In genomic region chr4:121108557-121108956, GRCh38 we compare ENCODE assay signal across 1 cellular context.
TF ChIP-seq lines count a peak whose summit lies in the region.

No MANE protein-coding gene starts in this region.

TF ChIP-seq in H1, 55 proteins besides CTCF, POLR2A, EP300 and RAD21 (continued from another document):
- no peak for TF ChIP-seq CEBPB (IDR thresholded peaks at IDR 0.05; ENCODE audit: low read depth, low read length)
- no peak for TF ChIP-seq POU5F1 (IDR thresholded peaks at IDR 0.05; ENCODE audit: low read depth, low read length)
- TF ChIP-seq CBX8 (IDR thresholded peaks at IDR 0.05; ENCODE audit: borderline replicate concordance, low read depth, low read length): no peak
- no peak for TF ChIP-seq TEAD4 (IDR thresholded peaks at IDR 0.05; ENCODE audit: low read depth, low read length)
